In the genomic region with DNA sequence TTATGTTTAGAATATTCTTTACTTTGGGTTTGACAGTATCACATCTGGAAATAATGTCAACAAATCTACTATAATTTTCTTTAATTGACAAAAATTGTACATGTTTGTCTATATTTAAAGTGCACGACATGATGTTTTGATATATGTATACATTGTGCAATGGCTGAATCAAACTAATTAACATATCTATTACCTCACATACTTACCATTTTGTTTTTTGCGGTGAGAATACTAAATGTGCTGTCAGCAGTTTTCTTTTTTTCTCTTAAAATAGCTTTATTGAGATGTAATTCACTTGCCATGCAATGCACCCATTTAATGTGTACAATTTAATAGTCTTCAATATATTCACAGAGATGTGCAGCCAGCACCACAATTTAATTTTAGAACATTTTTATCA, we compare ENCODE assay signal across 3 cellular contexts.
TF ChIP-seq lines count a peak whose summit lies in the region.

No MANE protein-coding gene starts in this region.

TF ChIP-seq in HepG2, 621 proteins besides CTCF, POLR2A, EP300 and RAD21:
- TF ChIP-seq MAFF (IDR thresholded peaks at IDR 0.05; ENCODE audit: low read depth, low read length), result 0 out of 2 replicates have a peak, but pooled peaks have one; percentile 38
- peak; percentile 14 to 73; a peak in 2 of 4 replicates for TF ChIP-seq MAFK (conservative IDR thresholded peaks at IDR 0.05 in 1 of 2, IDR thresholded peaks at IDR 0.05 in 1 of 2; ENCODE audit: low read length in 2 of 2)
- no peak for TF ChIP-seq ZKSCAN8 (CRISPR knock-in tag; IDR thresholded peaks at IDR 0.05; ENCODE audit: borderline replicate concordance)
- TF ChIP-seq NKX3-1 (CRISPR knock-in tag; IDR thresholded peaks at IDR 0.05), result no peak
- no peak for TF ChIP-seq ZFYVE20 (CRISPR knock-in tag; IDR thresholded peaks at IDR 0.05; ENCODE audit: borderline replicate concordance, low read depth)

TF ChIP-seq in IMR-90, 13 proteins besides CTCF, POLR2A, EP300 and RAD21:
- TF ChIP-seq CEBPB (IDR thresholded peaks at IDR 0.05; ENCODE audit: low read depth, low read length), result 0 out of 2 replicates have a peak, but pooled peaks have one; percentile 9
- no peak for TF ChIP-seq FOS (IDR thresholded peaks at IDR 0.05; ENCODE audit: low read depth, low read length)
- TF ChIP-seq RFX5 (IDR thresholded peaks at IDR 0.05; ENCODE audit: low read depth, low read length), result no peak
- TF ChIP-seq MAFK (IDR thresholded peaks at IDR 0.05; ENCODE audit: low read depth, low read length), result peak; percentile 60

TF ChIP-seq in K562, 482 proteins besides CTCF, POLR2A, EP300 and RAD21:
- no peak for TF ChIP-seq HDAC8 (tag; IDR thresholded peaks at IDR 0.05)
- peak; percentile 48 for TF ChIP-seq ZNF316 (IDR thresholded peaks at IDR 0.05)
- no peak for TF ChIP-seq NFIC (IDR thresholded peaks at IDR 0.05)
- TF ChIP-seq DPF2 (IDR thresholded peaks at IDR 0.05), result no peak
- TF ChIP-seq MAFK (IDR thresholded peaks at IDR 0.05; ENCODE audit: low read length), result peak; percentile 31; the same call in 1 of the 2 replicates
- TF ChIP-seq, protein P1, sequence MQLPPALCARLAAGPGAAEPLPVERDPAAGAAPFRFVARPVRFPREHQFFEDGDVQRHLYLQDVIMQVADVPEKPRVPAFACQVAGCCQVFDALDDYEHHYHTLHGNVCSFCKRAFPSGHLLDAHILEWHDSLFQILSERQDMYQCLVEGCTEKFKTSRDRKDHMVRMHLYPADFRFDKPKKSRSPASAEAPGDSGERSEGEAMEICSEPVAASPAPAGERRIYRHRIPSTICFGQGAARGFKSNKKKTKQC (CRISPR knock-in tag; IDR thresholded peaks at IDR 0.05), result no peak
- no peak for TF ChIP-seq CBX5 (IDR thresholded peaks at IDR 0.05; ENCODE audit: borderline replicate concordance, low read depth)
- TF ChIP-seq ZNF766 (CRISPR knock-in tag; conservative IDR thresholded peaks at IDR 0.05), result no peak
